Comparison of ENCODE assay signal across 9 cellular contexts in genomic region chrX:55342533-55343501, GRCh38.
A peak's percentile ranks its signal among the peaks of the same experiment; 100 is the strongest.
DNase-seq lines count a peak whose midpoint lies in the region; ATAC-seq and TF ChIP-seq lines count a peak whose summit lies in the region.
"Had no signal": no experiment of that assay in that cellular context is flagged by ENCODE, and none has a peak within 500 bp of the region (broad histone marks: within the 10 kb centered on the region; RNA-seq: fewer than 3 reads in every experiment).

No MANE protein-coding gene starts in this region.

- peak in 4 of 7 experiments; percentile 1 to 32 (median 16) for DNase-seq in CD8-positive, alpha-beta T cell
- DNase-seq in PC-9: peak in 1 of 2 experiments; percentile 19
- DNase-seq in activated naive CD8-positive, alpha-beta T cell treated with anti-CD3 and anti-CD28 coated beads for 36 hours: peak; percentile 19
- no peak for DNase-seq in kidney epithelial cell (ENCODE audit: low read depth)
- no peak for DNase-seq in upper lobe of right lung

- H3K27ac ChIP-seq in CD8-positive, alpha-beta T cell (ENCODE audit: low read depth, low read length): no peak overlapping the region
- H3K27ac ChIP-seq in PC-9 (no peak overlapping the region), upper lobe of right lung (no peak overlapping the region)
- H3K27ac ChIP-seq: skin epidermis had no signal

- no peaks in the 10 kb centered on the region for H3F3A ChIP-seq in PC-9 (ENCODE audit: insufficient read depth, low read depth)

- no peaks in the 10 kb centered on the region for H3K9me2 ChIP-seq in PC-9 (ENCODE audit: insufficient read depth)

- no TSS peak for BruUV-seq in PC-9 (replicated peaks; lab: Mats Ljungman, UMichigan)

- H3K9me3 ChIP-seq in CD8-positive, alpha-beta T cell (ENCODE audit: low read length): no peaks in the 10 kb centered on the region
- no peaks in the 10 kb centered on the region for H3K9me3 ChIP-seq in PC-9 (ENCODE audit: insufficient read depth, low read depth)
- no peaks in the 10 kb centered on the region for H3K9me3 ChIP-seq in upper lobe of right lung

- no peak overlapping the region for H2AFZ ChIP-seq in PC-9

- H3K4me3 Mint-ChIP-seq in CD8-positive, alpha-beta T cell: peak overlapping the region; percentile 4
- H3K4me3 Mint-ChIP-seq in activated naive CD8-positive, alpha-beta T cell treated with anti-CD3 and anti-CD28 coated beads for 36 hours: no peak overlapping the region

- POLR2A ChIA-PET in CD8-positive, alpha-beta T cell (lab: Charles Lee): no interaction called here
- POLR2A ChIA-PET in PC-9 (lab: Charles Lee; ENCODE audit: unreplicated experiment): no interaction called here

- H3K4me3 ChIP-seq in CD8-positive, alpha-beta T cell (ENCODE audit: low read depth, low read length): no peak overlapping the region
- H3K4me3 ChIP-seq in PC-9 (no peak overlapping the region), kidney epithelial cell (ENCODE audit: low read depth, low read length) (no peak overlapping the region), upper lobe of right lung (no peak overlapping the region)
- H3K4me3 ChIP-seq: skin epidermis had no signal

- no peaks in the 10 kb centered on the region for H3K9me3 Mint-ChIP-seq in CD8-positive, alpha-beta T cell
- H3K9me3 Mint-ChIP-seq in activated naive CD8-positive, alpha-beta T cell treated with anti-CD3 and anti-CD28 coated beads for 36 hours: no peaks in the 10 kb centered on the region

- H3K4me2 ChIP-seq in PC-9: no peak overlapping the region

- no peak for TF ChIP-seq CTCF in CD8-positive, alpha-beta T cell (IDR thresholded peaks at IDR 0.05)
- TF ChIP-seq CTCF in PC-9 (conservative IDR thresholded peaks at IDR 0.05) (peak; percentile 61), kidney epithelial cell (IDR thresholded peaks at IDR 0.05; ENCODE audit: insufficient read depth, low read length, poor library complexity, severe bottlenecking) (peak; percentile 46), upper lobe of right lung (IDR thresholded peaks at IDR 0.05) (peak; percentile 56)

- H4K20me1 ChIP-seq in PC-9 (ENCODE audit: insufficient read depth): no peaks in the 10 kb centered on the region

- H3K4me1 ChIP-seq in CD8-positive, alpha-beta T cell (ENCODE audit: insufficient read depth, low read length): peaks cover 6% of the 10 kb centered on the region
- H3K4me1 ChIP-seq in PC-9 (replicated peaks; ENCODE audit: insufficient read depth): no peaks in the 10 kb centered on the region
- no peaks in the 10 kb centered on the region for H3K4me1 ChIP-seq in upper lobe of right lung

- H3K79me2 ChIP-seq in PC-9 (ENCODE audit: low read depth): no peaks in the 10 kb centered on the region

- H3K4me1 Mint-ChIP-seq in CD8-positive, alpha-beta T cell (ENCODE audit: low read depth): peaks cover 10% of the 10 kb centered on the region
- peaks cover 7% of the 10 kb centered on the region for H3K4me1 Mint-ChIP-seq in activated naive CD8-positive, alpha-beta T cell treated with anti-CD3 and anti-CD28 coated beads for 36 hours

- intact Hi-C loops in CD8-positive, alpha-beta T cell (cut with DNase I, micrococcal nuclease): loop anchor here in 1 of 2 experiments (10.0 kb wide), 1 partner anchor 178 kb away; no protein-coding TSS in a partner anchor
- intact Hi-C loops in PC-9 (cut with micrococcal nuclease; ENCODE audit: unreplicated experiment) (no loop called here), upper lobe of right lung (cut with DNase I) (no loop called here)

- ATAC-seq in CD8-positive, alpha-beta T cell: peak; percentile 85
- ATAC-seq in GM18508 (IDR thresholded peaks at IDR 0.05; ENCODE audit: insufficient read depth, unreplicated experiment): peak; percentile 79
- ATAC-seq in HG03064 (IDR thresholded peaks at IDR 0.05; ENCODE audit: low read depth, unreplicated experiment): peak; percentile 78
- ATAC-seq in upper lobe of right lung: peak; percentile 78
- no peak for ATAC-seq in HG02840 (IDR thresholded peaks at IDR 0.05; ENCODE audit: low FRiP score, unreplicated experiment)

- no peak overlapping the region for H3K27ac Mint-ChIP-seq in CD8-positive, alpha-beta T cell
- no peak overlapping the region for H3K27ac Mint-ChIP-seq in activated naive CD8-positive, alpha-beta T cell treated with anti-CD3 and anti-CD28 coated beads for 36 hours

- no peaks in the 10 kb centered on the region for H3K36me3 ChIP-seq in CD8-positive, alpha-beta T cell (ENCODE audit: insufficient read depth, low read length)
- H3K36me3 ChIP-seq in PC-9 (ENCODE audit: low read depth) (no peaks in the 10 kb centered on the region), kidney epithelial cell (ENCODE audit: control insufficient read depth, insufficient read depth, low read length) (no peaks in the 10 kb centered on the region), upper lobe of right lung (no peaks in the 10 kb centered on the region)

- peaks cover 3% of the 10 kb centered on the region for H3K27me3 Mint-ChIP-seq in CD8-positive, alpha-beta T cell (ENCODE audit: low read depth)
- no peaks in the 10 kb centered on the region for H3K27me3 Mint-ChIP-seq in activated naive CD8-positive, alpha-beta T cell treated with anti-CD3 and anti-CD28 coated beads for 36 hours

- H3K27me3 ChIP-seq in CD8-positive, alpha-beta T cell (ENCODE audit: insufficient read depth, low read length): no peaks in the 10 kb centered on the region
- H3K27me3 ChIP-seq in PC-9 (ENCODE audit: insufficient read depth, low read depth) (no peaks in the 10 kb centered on the region), kidney epithelial cell (ENCODE audit: control insufficient read depth, insufficient read depth, low read length) (no peaks in the 10 kb centered on the region), upper lobe of right lung (no peaks in the 10 kb centered on the region)

- CTCF ChIA-PET in CD8-positive, alpha-beta T cell (lab: Charles Lee): no interaction called here
- CTCF ChIA-PET in PC-9 (lab: Charles Lee): interaction anchor here (0.7 kb wide), 1 partner anchor 13 kb away, joined by 3 read pairs; no protein-coding TSS in a partner anchor

- H3K36me3 Mint-ChIP-seq in CD8-positive, alpha-beta T cell: no peaks in the 10 kb centered on the region
- H3K36me3 Mint-ChIP-seq in activated naive CD8-positive, alpha-beta T cell treated with anti-CD3 and anti-CD28 coated beads for 36 hours: no peaks in the 10 kb centered on the region

Comparison
In these comparisons a context has a peak if more than half of its experiments do, and no peak if none do; other contexts are left out.
1. DNase-seq: peak in CD8-positive, alpha-beta T cell (4 of 7) and activated naive CD8-positive, alpha-beta T cell treated with anti-CD3 and anti-CD28 coated beads for 36 hours (single experiment); none in kidney epithelial cell (single experiment) and upper lobe of right lung (single experiment).